8 cellular contexts compared by ENCODE assay signal in genomic region chr17:29179232-29180036, GRCh38. TPM values are rescaled to one million over a fixed set of nuclear protein-coding genes. Genes with fewer than 3 reads are reported as not detected.
DNase-seq lines count a peak whose midpoint lies in the region; ATAC-seq, FAIRE-seq and TF ChIP-seq lines count a peak whose summit lies in the region.

No MANE protein-coding gene starts in this region.

- H3K4me2 ChIP-seq in Karpas-422 (ENCODE audit: low read depth, low read length, poor library complexity, severe bottlenecking) (peak overlapping the region; percentile 62), neural progenitor cell (peak overlapping the region; percentile 85)

- H3K4me3 ChIP-seq in Karpas-422 (ENCODE audit: low read length) (peak overlapping the region; percentile 57; the same call in 1 of the 2 replicates), fibroblast of pulmonary artery (replicated peaks; ENCODE audit: low read depth, low read length) (peak overlapping the region; percentile 61), neural progenitor cell (peak overlapping the region; percentile 67)

- H3K9me2 ChIP-seq in Karpas-422 (replicated peaks; ENCODE audit: insufficient read depth, low read length): no peaks in the 10 kb centered on the region

- ATAC-seq in GM19035 (IDR thresholded peaks at IDR 0.05; ENCODE audit: unreplicated experiment) (no peak), GM18873 (IDR thresholded peaks at IDR 0.05; ENCODE audit: low FRiP score, unreplicated experiment) (no peak)

- peaks cover 10% of the 10 kb centered on the region for H3K27me3 Mint-ChIP-seq in neural progenitor cell (ENCODE audit: insufficient read depth, low read depth)

- peaks cover 7% of the 10 kb centered on the region for H3K9me3 Mint-ChIP-seq in neural progenitor cell

- DNase-seq in DMS53 treated with DMSO at 0.1 percent for 48 hours (lab: John Stamatoyannopoulos, UW; ENCODE audit: unreplicated experiment) (peak; percentile 27), Karpas-422 (no peak), fibroblast of pulmonary artery (ENCODE audit: low read depth) (no peak), neural progenitor cell (ENCODE audit: low spot score) (peak; percentile 89), RCC 7860 (ENCODE audit: low spot score) (no peak)

- H3K27me3 ChIP-seq in Karpas-422 (ENCODE audit: low read length): peaks cover 3% of the 10 kb centered on the region; the same call in 1 of the 2 replicates
- peaks cover 40% of the 10 kb centered on the region for H3K27me3 ChIP-seq in neural progenitor cell

- H3K4me1 Mint-ChIP-seq in neural progenitor cell: peaks cover 40% of the 10 kb centered on the region

- H3F3A ChIP-seq in neural progenitor cell (ENCODE audit: low read depth): peaks cover 47% of the 10 kb centered on the region

- H3K79me2 ChIP-seq in Karpas-422 (ENCODE audit: low read length) (no peaks in the 10 kb centered on the region), neural progenitor cell (ENCODE audit: low read depth) (peaks cover 27% of the 10 kb centered on the region)

- H3K4me3 Mint-ChIP-seq in neural progenitor cell: peak overlapping the region; percentile 88

- H3K4me1 ChIP-seq in Karpas-422 (ENCODE audit: low read length): peaks cover 26% of the 10 kb centered on the region
- peaks cover 32% of the 10 kb centered on the region for H3K4me1 ChIP-seq in neural progenitor cell

- H2AFZ ChIP-seq in Karpas-422 (ENCODE audit: low read length) (no peak overlapping the region), neural progenitor cell (replicated peaks) (no peak overlapping the region)

- FAIRE-seq in RCC 7860 (lab: Jason Lieb, UNC): no peak

- no peak overlapping the region for H3K27ac ChIP-seq in Karpas-422 (ENCODE audit: low read length)
- peak overlapping the region; percentile 97 for H3K27ac ChIP-seq in VCaP
- peak overlapping the region; percentile 85 for H3K27ac ChIP-seq in neural progenitor cell

- H3K9ac ChIP-seq in Karpas-422 (ENCODE audit: low read length): peak overlapping the region; percentile 62
- peak overlapping the region; percentile 60 for H3K9ac ChIP-seq in neural progenitor cell

- H3K36me3 Mint-ChIP-seq in neural progenitor cell: no peaks in the 10 kb centered on the region

- H4K20me1 ChIP-seq in Karpas-422 (ENCODE audit: insufficient read depth, low read depth, low read length) (no peaks in the 10 kb centered on the region), neural progenitor cell (ENCODE audit: low read depth) (peaks cover 42% of the 10 kb centered on the region)

- H3K36me3 ChIP-seq in Karpas-422 (ENCODE audit: insufficient read depth, low read length): no peaks in the 10 kb centered on the region
- no peaks in the 10 kb centered on the region for H3K36me3 ChIP-seq in neural progenitor cell

- 0 out of 2 replicates have a peak, but pooled peaks cover 2% of the 10 kb centered on the region for H3K9me3 ChIP-seq in Karpas-422 (ENCODE audit: low read length)
- H3K9me3 ChIP-seq in neural progenitor cell (ENCODE audit: low read depth): peaks cover 5% of the 10 kb centered on the region

- no peak for TF ChIP-seq CTCF in VCaP (conservative IDR thresholded peaks at IDR 0.05)
- TF ChIP-seq CTCF in fibroblast of pulmonary artery (IDR thresholded peaks at IDR 0.05; ENCODE audit: low read length, missing control alignments): no peak
- TF ChIP-seq CTCF in neural progenitor cell (IDR thresholded peaks at IDR 0.05): no peak

- H3K27ac Mint-ChIP-seq in neural progenitor cell: peak overlapping the region; percentile 42

RNA-seq across cellular contexts. Expression of gene MYO18A, which starts 0.8 kb away (rescaled TPM):
- total RNA-seq in Karpas-422 (2014; rRNA removed; shearing (Covaris generic); ENCODE audit: low replicate concordance): 16.4 and 54.6 TPM in 2 replicates
- total RNA-seq in neural progenitor cell (ENCODE audit: low replicate concordance): 11.6 and 24.8 TPM in 2 replicates

Comparison
In these comparisons a context has a peak if more than half of its experiments do, and no peak if none do; other contexts are left out.
1. DNase-seq: peak in DMS53 treated with DMSO at 0.1 percent for 48 hours (single experiment) and neural progenitor cell (single experiment); none in Karpas-422 (single experiment), fibroblast of pulmonary artery (single experiment) and RCC 7860 (single experiment).
2. Peak in every context shown above with its lines, with median percentiles within 50 percentile points of each other: H3K4me3 ChIP-seq.